In the genomic region with DNA sequence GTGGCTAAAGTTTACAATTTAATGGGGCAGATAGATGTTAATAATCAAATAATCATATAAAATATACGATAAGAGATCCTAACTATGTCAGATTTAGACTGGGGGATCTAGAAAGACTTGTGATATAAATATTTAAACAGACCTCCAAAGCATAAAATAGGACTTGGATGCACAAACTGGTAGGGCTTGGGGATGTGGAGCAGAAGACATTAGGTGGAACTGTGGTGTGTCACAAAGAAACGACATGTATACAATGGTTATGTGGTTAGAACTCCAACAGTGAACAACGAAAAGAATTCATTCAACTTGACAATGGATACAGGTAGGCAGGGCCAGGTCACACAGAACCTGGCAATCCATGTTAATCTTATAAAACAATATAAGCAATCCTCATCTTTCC, we compare ENCODE assay signal across 7 cellular contexts.
DNase-seq lines count a peak whose midpoint lies in the region; ATAC-seq and TF ChIP-seq lines count a peak whose summit lies in the region.
"Not testable (repeated sequence)": the region's sequence is repeated elsewhere in the genome, so short reads cannot be mapped to it uniquely, and the experiment has no call there.

No MANE protein-coding gene starts in this region.

- H3K4me1 ChIP-seq in CD8-positive, alpha-beta T cell (ENCODE audit: insufficient read depth, low read length): peaks cover 50% of the 10 kb centered on the region
- peaks cover 12% of the 10 kb centered on the region for H3K4me1 ChIP-seq in mesendoderm (ENCODE audit: control insufficient read depth, low read depth, low read length)

- not testable (repeated sequence) for TF ChIP-seq CTCF in CD8-positive, alpha-beta T cell (IDR thresholded peaks at IDR 0.05); HFFc6 (IDR thresholded peaks at IDR 0.05); progenitor cell of endocrine pancreas (IDR thresholded peaks at IDR 0.05; ENCODE audit: unreplicated experiment)

- CTCF ChIA-PET in CD8-positive, alpha-beta T cell (lab: Charles Lee): not testable (repeated sequence)
- CTCF ChIA-PET in T-cell (lab: Charles Lee): interaction anchor here in 1 of 2 donors (0.6 kb wide), 1 partner anchor 46 kb away, joined by 3 read pairs; no protein-coding TSS in a partner anchor

- H3K4me3 ChIP-seq in CD8-positive, alpha-beta T cell (ENCODE audit: low read depth, low read length); mesendoderm (ENCODE audit: low read length): not testable (repeated sequence)

- H3K36me3 ChIP-seq in CD8-positive, alpha-beta T cell (ENCODE audit: insufficient read depth, low read length); mesendoderm (ENCODE audit: control insufficient read depth, insufficient read depth, low read length): not testable (repeated sequence)

- not testable (repeated sequence) for H4K5ac ChIP-seq in mesendoderm (ENCODE audit: low read length)

- H2AK5ac ChIP-seq in mesendoderm (ENCODE audit: low read length): not testable (repeated sequence)

- peak overlapping the region; percentile 64 for H3K27ac Mint-ChIP-seq in CD8-positive, alpha-beta T cell
- H3K27ac Mint-ChIP-seq in HFFc6: peak overlapping the region; percentile 87
- peak overlapping the region; percentile 57 to 83 for H3K27ac Mint-ChIP-seq in T-cell
- H3K27ac Mint-ChIP-seq in activated naive CD4-positive, alpha-beta T cell treated with anti-CD3 and anti-CD28 coated beads, Interleukin-2, amount 50 U/mL, for 24 hours: peak overlapping the region; percentile 61
- H3K27ac Mint-ChIP-seq in effector memory CD8-positive, alpha-beta T cell: peak overlapping the region; percentile 81 to 82
- H3K27ac Mint-ChIP-seq in progenitor cell of endocrine pancreas: peak overlapping the region; percentile 63

- H3K4ac ChIP-seq in mesendoderm (ENCODE audit: low read depth, low read length): not testable (repeated sequence)

- ATAC-seq in CD8-positive, alpha-beta T cell; effector memory CD8-positive, alpha-beta T cell (replicated peaks): not testable (repeated sequence)
- peak in 1 of 4 experiments; percentile 33 for ATAC-seq in T-cell (replicated peaks in 1 of 4)

- not testable (repeated sequence) for H3K4me2 ChIP-seq in mesendoderm (ENCODE audit: low read length)

- H3K18ac ChIP-seq in mesendoderm (ENCODE audit: low read length): not testable (repeated sequence)

- not testable (repeated sequence) for H2BK15ac ChIP-seq in mesendoderm (replicated peaks; ENCODE audit: low read depth)

- peak overlapping the region; percentile 20 for H3K4me3 Mint-ChIP-seq in CD8-positive, alpha-beta T cell
- not testable (repeated sequence) for H3K4me3 Mint-ChIP-seq in HFFc6; activated naive CD4-positive, alpha-beta T cell treated with anti-CD3 and anti-CD28 coated beads, Interleukin-2, amount 50 U/mL, for 24 hours; progenitor cell of endocrine pancreas (ENCODE audit: low read depth)
- peak overlapping the region in 1 of 3 donors; percentile 51 for H3K4me3 Mint-ChIP-seq in T-cell
- H3K4me3 Mint-ChIP-seq in effector memory CD8-positive, alpha-beta T cell: peak overlapping the region in 1 of 2 donors; percentile 60

- H3K27me3 ChIP-seq in CD8-positive, alpha-beta T cell (ENCODE audit: insufficient read depth, low read length); mesendoderm (ENCODE audit: insufficient read depth, low read length, poor library complexity): not testable (repeated sequence)

- not testable (repeated sequence) for H4K8ac ChIP-seq in mesendoderm (ENCODE audit: low read depth, low read length)

- no CpG with 5 or more reads among the region's 3 CpGs for WGBS in mesendoderm (ENCODE audit: extremely low coverage, insufficient coverage, low lambda C conversion rate)

- peaks cover 86% of the 10 kb centered on the region for H3K4me1 Mint-ChIP-seq in CD8-positive, alpha-beta T cell (ENCODE audit: low read depth)
- peaks cover 63% of the 10 kb centered on the region for H3K4me1 Mint-ChIP-seq in HFFc6 (ENCODE audit: low read depth)
- H3K4me1 Mint-ChIP-seq in T-cell: peaks cover 84 to 92% (median 91%) of the 10 kb centered on the region in 3 donors
- peaks cover 89% of the 10 kb centered on the region for H3K4me1 Mint-ChIP-seq in activated naive CD4-positive, alpha-beta T cell treated with anti-CD3 and anti-CD28 coated beads, Interleukin-2, amount 50 U/mL, for 24 hours
- peaks cover 49 to 76% of the 10 kb centered on the region in 2 donors for H3K4me1 Mint-ChIP-seq in effector memory CD8-positive, alpha-beta T cell (ENCODE audit: low read depth in 2 of 2)
- H3K4me1 Mint-ChIP-seq in progenitor cell of endocrine pancreas (ENCODE audit: low read depth): peaks cover 20% of the 10 kb centered on the region

- H3K9me3 ChIP-seq in CD8-positive, alpha-beta T cell (ENCODE audit: low read length): not testable (repeated sequence)

- H3K27ac ChIP-seq in CD8-positive, alpha-beta T cell (ENCODE audit: low read depth, low read length); mesendoderm (ENCODE audit: low read depth, low read length): not testable (repeated sequence)

- H3K27me3 Mint-ChIP-seq in CD8-positive, alpha-beta T cell (ENCODE audit: low read depth); HFFc6 (ENCODE audit: insufficient read depth); T-cell; activated naive CD4-positive, alpha-beta T cell treated with anti-CD3 and anti-CD28 coated beads, Interleukin-2, amount 50 U/mL, for 24 hours; effector memory CD8-positive, alpha-beta T cell; progenitor cell of endocrine pancreas: not testable (repeated sequence)

- DNase-seq in CD8-positive, alpha-beta T cell; HFFc6; T-cell; effector memory CD8-positive, alpha-beta T cell; progenitor cell of endocrine pancreas (ENCODE audit: low spot score, unreplicated experiment): not testable (repeated sequence)
- peak; percentile 56 for DNase-seq in mesendoderm

- H3K9ac ChIP-seq in mesendoderm (ENCODE audit: low read length): not testable (repeated sequence)

- H3K79me1 ChIP-seq in mesendoderm (ENCODE audit: low read length): not testable (repeated sequence)

- H3K56ac ChIP-seq in mesendoderm (ENCODE audit: low read length): not testable (repeated sequence)

- H3K9me3 Mint-ChIP-seq in CD8-positive, alpha-beta T cell; HFFc6; T-cell; activated naive CD4-positive, alpha-beta T cell treated with anti-CD3 and anti-CD28 coated beads, Interleukin-2, amount 50 U/mL, for 24 hours; effector memory CD8-positive, alpha-beta T cell; progenitor cell of endocrine pancreas (ENCODE audit: low read depth): not testable (repeated sequence)

- intact Hi-C loops in CD8-positive, alpha-beta T cell (cut with DNase I, micrococcal nuclease): not testable (repeated sequence)

- H3K23ac ChIP-seq in mesendoderm (ENCODE audit: low read length): not testable (repeated sequence)

- H3K79me2 ChIP-seq in mesendoderm (ENCODE audit: control insufficient read depth, insufficient read depth, low read length): peaks cover 74% of the 10 kb centered on the region

- POLR2A ChIA-PET in CD8-positive, alpha-beta T cell (lab: Charles Lee): interaction anchor here (0.6 kb wide), 1 partner anchor 11 kb away, joined by 3 read pairs; no protein-coding TSS in a partner anchor
- POLR2A ChIA-PET in T-cell (lab: Charles Lee): interaction anchor here in 1 of 2 donors (0.6 kb wide), 1 partner anchor 51 kb away, joined by 4 read pairs; no protein-coding TSS in a partner anchor

- H3K36me3 Mint-ChIP-seq in CD8-positive, alpha-beta T cell; HFFc6 (ENCODE audit: low read depth); T-cell; activated naive CD4-positive, alpha-beta T cell treated with anti-CD3 and anti-CD28 coated beads, Interleukin-2, amount 50 U/mL, for 24 hours; effector memory CD8-positive, alpha-beta T cell (ENCODE audit: insufficient read depth); progenitor cell of endocrine pancreas (ENCODE audit: insufficient read depth): not testable (repeated sequence)

- not testable (repeated sequence) for H2BK120ac ChIP-seq in mesendoderm (ENCODE audit: low read depth, low read length)

- H2BK5ac ChIP-seq in mesendoderm (ENCODE audit: low read length): not testable (repeated sequence)
